23 cellular contexts compared by ENCODE assay signal in genomic region chr1:202479630-202480029, GRCh38.
DNase-seq lines count a peak whose midpoint lies in the region; ATAC-seq and TF ChIP-seq lines count a peak whose summit lies in the region.
"Had no signal": no experiment of that assay in that cellular context is flagged by ENCODE, and none has a peak within 500 bp of the region (broad histone marks: within the 10 kb centered on the region; RNA-seq: fewer than 3 reads in every experiment).

No MANE protein-coding gene starts in this region.

- no peak overlapping the region for H3K4me2 ChIP-seq in hepatocyte

- peaks cover 48% of the 10 kb centered on the region for H3K4me1 Mint-ChIP-seq in activated CD8-positive, alpha-beta T cell treated with anti-CD3 and anti-CD28 coated beads, Interleukin-2, amount 10 ng/mL, durations not matched to agents 7 days and 5 days (ENCODE audit: low read depth)

- H3K9me3 Mint-ChIP-seq in activated CD8-positive, alpha-beta T cell treated with anti-CD3 and anti-CD28 coated beads, Interleukin-2, amount 10 ng/mL, durations not matched to agents 7 days and 5 days (ENCODE audit: insufficient read depth), result peaks cover 5% of the 10 kb centered on the region
- H3K9me3 Mint-ChIP-seq: activated CD4-positive, alpha-beta T cell treated with anti-CD3 and anti-CD28 coated beads, Interleukin-2, amount 10 ng/mL, durations not matched to agents 24 days and 14 days; activated T-helper 17 cell treated with anti-CD3 and anti-CD28 coated beads, Interleukin-2, amount 50 U/mL, for 72 hours; stimulated activated memory B cell treated with anti-CD40 and anti-IgM and Interleukin-4, amounts not matched to agents 10 μg/mL and 1 μg/mL and 100 μg/mL, for 72 hours had no signal

- H3K36me3 Mint-ChIP-seq in activated CD8-positive, alpha-beta T cell treated with anti-CD3 and anti-CD28 coated beads, Interleukin-2, amount 10 ng/mL, durations not matched to agents 7 days and 5 days (ENCODE audit: low read depth), result peaks cover 12% of the 10 kb centered on the region

- no peaks in the 10 kb centered on the region for H3K79me2 ChIP-seq in hepatocyte

- DNase-seq in heart right ventricle (no peak), right atrium auricular region (ENCODE audit: low spot score) (no peak), NCI-H82 treated with DMSO at 0.1 percent for 48 hours (lab: John Stamatoyannopoulos, UW; ENCODE audit: unreplicated experiment) (peak; percentile 94), upper lobe of right lung (no peak), NCI-H1694 (lab: John Stamatoyannopoulos, UW) (no peak), hepatocyte (ENCODE audit: low spot score) (no peak)
- DNase-seq in activated CD8-positive, alpha-beta T cell treated with anti-CD3 and anti-CD28 coated beads, Interleukin-2, amount 10 ng/mL, durations not matched to agents 7 days and 5 days, result peak; percentile 26
- DNase-seq: ACHN; activated CD4-positive, alpha-beta T cell treated with anti-CD3 and anti-CD28 coated beads, Interleukin-2, amount 10 ng/mL, durations not matched to agents 24 days and 14 days; C1 segment of cervical spinal cord; DMS79 treated with DMSO at 0.1 percent for 48 hours; naive thymus-derived CD4-positive, alpha-beta T cell; NCI-H1092; NCI-H1930; NCI-H226 had no signal

- no peak for TF ChIP-seq CTCF in heart right ventricle (IDR thresholded peaks at IDR 0.05)
- TF ChIP-seq CTCF in right atrium auricular region (IDR thresholded peaks at IDR 0.05), result no peak
- no peak for TF ChIP-seq CTCF in upper lobe of right lung (IDR thresholded peaks at IDR 0.05)
- no peak for TF ChIP-seq CTCF in hepatocyte (IDR thresholded peaks at IDR 0.05; ENCODE audit: poor library complexity)

- ATAC-seq in heart right ventricle (peak in 2 of 8 donors; percentile 36 to 45), upper lobe of right lung (peak; percentile 8), HG02884 (IDR thresholded peaks at IDR 0.05; ENCODE audit: unreplicated experiment) (no peak)
- ATAC-seq in activated CD8-positive, alpha-beta T cell treated with anti-CD3 and anti-CD28 coated beads, Interleukin-2, amount 10 ng/mL, durations not matched to agents 7 days and 5 days, result peak; percentile 49
- ATAC-seq: activated T-helper 17 cell treated with anti-CD3 and anti-CD28 coated beads, Interleukin-2, amount 50 U/mL, for 72 hours; GM12878; naive thymus-derived CD4-positive, alpha-beta T cell; stimulated activated memory B cell treated with anti-CD40 and anti-IgM and Interleukin-4, amounts not matched to agents 10 μg/mL and 1 μg/mL and 100 μg/mL, for 72 hours had no signal

- H3K27ac Mint-ChIP-seq in activated CD8-positive, alpha-beta T cell treated with anti-CD3 and anti-CD28 coated beads, Interleukin-2, amount 10 ng/mL, durations not matched to agents 7 days and 5 days, result peak overlapping the region; percentile 33
- H3K27ac Mint-ChIP-seq: activated CD4-positive, alpha-beta T cell treated with anti-CD3 and anti-CD28 coated beads, Interleukin-2, amount 10 ng/mL, durations not matched to agents 24 days and 14 days; activated naive CD8-positive, alpha-beta T cell; activated T-helper 17 cell treated with anti-CD3 and anti-CD28 coated beads, Interleukin-2, amount 50 U/mL, for 72 hours; naive thymus-derived CD4-positive, alpha-beta T cell; stimulated activated memory B cell treated with anti-CD40 and anti-IgM and Interleukin-4, amounts not matched to agents 10 μg/mL and 1 μg/mL and 100 μg/mL, for 72 hours had no signal

- H3K4me3 ChIP-seq in heart right ventricle (no peak overlapping the region), right atrium auricular region (no peak overlapping the region), upper lobe of right lung (no peak overlapping the region), hepatocyte (no peak overlapping the region)
- H3K4me3 ChIP-seq: GM12878, thoracic aorta had no signal

- no peak overlapping the region for H2AFZ ChIP-seq in hepatocyte

- H3K4me1 ChIP-seq in heart right ventricle (peaks cover 0 to 59% (median 30%) of the 10 kb centered on the region in 9 donors), right atrium auricular region (peaks cover 0 to 28% of the 10 kb centered on the region in 2 donors), upper lobe of right lung (peaks cover 3% of the 10 kb centered on the region), hepatocyte (ENCODE audit: insufficient read depth) (no peaks in the 10 kb centered on the region)

- H3K4me3 Mint-ChIP-seq in activated CD8-positive, alpha-beta T cell treated with anti-CD3 and anti-CD28 coated beads, Interleukin-2, amount 10 ng/mL, durations not matched to agents 7 days and 5 days, result no peak overlapping the region
- H3K4me3 Mint-ChIP-seq: activated CD4-positive, alpha-beta T cell treated with anti-CD3 and anti-CD28 coated beads, Interleukin-2, amount 10 ng/mL, durations not matched to agents 24 days and 14 days; activated naive CD8-positive, alpha-beta T cell; activated T-helper 17 cell treated with anti-CD3 and anti-CD28 coated beads, Interleukin-2, amount 50 U/mL, for 72 hours; naive thymus-derived CD4-positive, alpha-beta T cell; stimulated activated memory B cell treated with anti-CD40 and anti-IgM and Interleukin-4, amounts not matched to agents 10 μg/mL and 1 μg/mL and 100 μg/mL, for 72 hours had no signal

- CTCF ChIA-PET in activated CD8-positive, alpha-beta T cell treated with anti-CD3 and anti-CD28 coated beads, Interleukin-2, amount 10 ng/mL, durations not matched to agents 7 days and 5 days (lab: Charles Lee), result no interaction called here

- H3K27ac ChIP-seq in heart right ventricle, result peak overlapping the region in 6 of 10 donors; percentile 1 to 50 (median 40)
- peak overlapping the region in 1 of 2 donors; percentile 17 for H3K27ac ChIP-seq in right atrium auricular region
- H3K27ac ChIP-seq in upper lobe of right lung, result no peak overlapping the region
- no peak overlapping the region for H3K27ac ChIP-seq in hepatocyte
- H3K27ac ChIP-seq: epithelial cell of prostate, thoracic aorta, VCaP had no signal

- intact Hi-C loops in heart right ventricle (cut with DNase I), result no loop called here
- intact Hi-C loops in upper lobe of right lung (cut with DNase I), result no loop called here

- H3K27me3 Mint-ChIP-seq in activated CD8-positive, alpha-beta T cell treated with anti-CD3 and anti-CD28 coated beads, Interleukin-2, amount 10 ng/mL, durations not matched to agents 7 days and 5 days (ENCODE audit: low read depth), result peaks cover 4% of the 10 kb centered on the region
- H3K27me3 Mint-ChIP-seq: activated naive CD8-positive, alpha-beta T cell; activated T-helper 17 cell treated with anti-CD3 and anti-CD28 coated beads, Interleukin-2, amount 50 U/mL, for 72 hours had no signal

- H3K9me2 ChIP-seq in hepatocyte (replicated peaks; ENCODE audit: insufficient read depth), result no peaks in the 10 kb centered on the region

- H3K36me3 ChIP-seq in heart right ventricle (peaks cover 0 to 5% (median 0%) of the 10 kb centered on the region in 9 donors), right atrium auricular region (no peaks in the 10 kb centered on the region), upper lobe of right lung (no peaks in the 10 kb centered on the region), hepatocyte (replicated peaks; ENCODE audit: insufficient read depth, low read depth) (no peaks in the 10 kb centered on the region)
- H3K36me3 ChIP-seq: thoracic aorta had no signal

- POLR2A ChIA-PET in activated CD8-positive, alpha-beta T cell treated with anti-CD3 and anti-CD28 coated beads, Interleukin-2, amount 10 ng/mL, durations not matched to agents 7 days and 5 days (lab: Charles Lee), result no interaction called here

- H3K9me3 ChIP-seq in heart right ventricle, result peaks cover 0 to 8% (median 0%) of the 10 kb centered on the region in 11 donors
- no peaks in the 10 kb centered on the region for H3K9me3 ChIP-seq in right atrium auricular region
- no peaks in the 10 kb centered on the region for H3K9me3 ChIP-seq in upper lobe of right lung
- no peaks in the 10 kb centered on the region for H3K9me3 ChIP-seq in hepatocyte (ENCODE audit: low read depth)
- H3K9me3 ChIP-seq: thoracic aorta had no signal

- no peaks in the 10 kb centered on the region for H4K20me1 ChIP-seq in hepatocyte (ENCODE audit: insufficient read depth, poor library complexity, severe bottlenecking)

- peaks cover 0 to 91% (median 0%) of the 10 kb centered on the region in 7 donors for H3K27me3 ChIP-seq in heart right ventricle
- no peaks in the 10 kb centered on the region for H3K27me3 ChIP-seq in right atrium auricular region
- H3K27me3 ChIP-seq in upper lobe of right lung, result no peaks in the 10 kb centered on the region
- no peaks in the 10 kb centered on the region for H3K27me3 ChIP-seq in hepatocyte

Comparison
In these comparisons a context has a peak if more than half of its experiments do, and no peak if none do; other contexts are left out.
1. DNase-seq: peak in NCI-H82 treated with DMSO at 0.1 percent for 48 hours (single experiment) and activated CD8-positive, alpha-beta T cell treated with anti-CD3 and anti-CD28 coated beads, Interleukin-2, amount 10 ng/mL, durations not matched to agents 7 days and 5 days (single experiment); none in heart right ventricle (0 of 2), right atrium auricular region (single experiment), upper lobe of right lung (single experiment), NCI-H1694 (single experiment) and hepatocyte (single experiment).
2. H3K27ac ChIP-seq: peak in heart right ventricle (6 of 10); none in upper lobe of right lung (single experiment) and hepatocyte (single experiment).